Comparison of ENCODE assay signal across 14 cellular contexts in genomic region chr3:182382112-182382857, GRCh38.
DNase-seq lines count a peak whose midpoint lies in the region; ATAC-seq and TF ChIP-seq lines count a peak whose summit lies in the region.
"Had no signal": no experiment of that assay in that cellular context is flagged by ENCODE, and none has a peak within 500 bp of the region (broad histone marks: within the 10 kb centered on the region; RNA-seq: fewer than 3 reads in every experiment).

No MANE protein-coding gene starts in this region.

- H3K9me2 ChIP-seq in Karpas-422 (replicated peaks; ENCODE audit: insufficient read depth, low read length) (no peaks in the 10 kb centered on the region), OCI-LY7 (ENCODE audit: insufficient read depth, low read length) (no peaks in the 10 kb centered on the region)

- H3K27me3 Mint-ChIP-seq in neural progenitor cell (ENCODE audit: insufficient read depth, low read depth): no peaks in the 10 kb centered on the region

- H3K36me3 ChIP-seq in Karpas-422 (ENCODE audit: insufficient read depth, low read length) (no peaks in the 10 kb centered on the region), OCI-LY7 (ENCODE audit: insufficient read depth, low read length) (peaks cover 64% of the 10 kb centered on the region), neural progenitor cell (no peaks in the 10 kb centered on the region)

- no peak for ATAC-seq in GM19035 (IDR thresholded peaks at IDR 0.05; ENCODE audit: unreplicated experiment)
- ATAC-seq in HG03460 (IDR thresholded peaks at IDR 0.05; ENCODE audit: unreplicated experiment): no peak
- ATAC-seq: CD8-positive, alpha-beta T cell; HCT116 had no signal

- H3K4me3 ChIP-seq in Karpas-422 (ENCODE audit: low read length) (no peak overlapping the region), OCI-LY7 (ENCODE audit: low read depth, low read length, poor library complexity, severe bottlenecking) (no peak overlapping the region), neural progenitor cell (no peak overlapping the region)

- no peak overlapping the region for H3K9ac ChIP-seq in Karpas-422 (ENCODE audit: low read length)
- H3K9ac ChIP-seq in neural progenitor cell: no peak overlapping the region

- H3K27me3 ChIP-seq in Karpas-422 (ENCODE audit: low read length): no peaks in the 10 kb centered on the region
- H3K27me3 ChIP-seq in neural progenitor cell: no peaks in the 10 kb centered on the region

- peaks cover 3% of the 10 kb centered on the region for H3K9me3 Mint-ChIP-seq in neural progenitor cell
- H3K9me3 Mint-ChIP-seq: CD8-positive, alpha-beta T cell had no signal

- no TSS peak for BruUV-seq in OCI-LY7 (replicated peaks; lab: Mats Ljungman, UMichigan)

- no peaks in the 10 kb centered on the region for H3K36me3 Mint-ChIP-seq in neural progenitor cell
- H3K36me3 Mint-ChIP-seq: CD14-positive monocyte; CD8-positive, alpha-beta T cell had no signal

- no peaks in the 10 kb centered on the region for H4K20me1 ChIP-seq in Karpas-422 (ENCODE audit: insufficient read depth, low read depth, low read length)
- no peaks in the 10 kb centered on the region for H4K20me1 ChIP-seq in OCI-LY7 (ENCODE audit: insufficient read depth, low read length)
- H4K20me1 ChIP-seq in neural progenitor cell (ENCODE audit: low read depth): no peaks in the 10 kb centered on the region

- intact Hi-C loops in OCI-LY7 (cut with micrococcal nuclease; ENCODE audit: unreplicated experiment): no loop called here

- no peaks in the 10 kb centered on the region for H3K79me2 ChIP-seq in Karpas-422 (ENCODE audit: low read length)
- peaks cover 7% of the 10 kb centered on the region; the same call in 1 of the 2 replicates for H3K79me2 ChIP-seq in OCI-LY7 (ENCODE audit: insufficient read depth, low read depth, low read length)
- H3K79me2 ChIP-seq in neural progenitor cell (ENCODE audit: low read depth): no peaks in the 10 kb centered on the region

- H3K4me1 ChIP-seq in Karpas-422 (ENCODE audit: low read length): peaks cover 18% of the 10 kb centered on the region
- peaks cover 46% of the 10 kb centered on the region for H3K4me1 ChIP-seq in OCI-LY7 (ENCODE audit: insufficient read depth, low read length, poor library complexity, severe bottlenecking)
- H3K4me1 ChIP-seq in neural progenitor cell: peaks cover 47% of the 10 kb centered on the region

- H2AFZ ChIP-seq in Karpas-422 (ENCODE audit: low read length) (peak overlapping the region; percentile 57; the same call in 1 of the 2 replicates), OCI-LY7 (ENCODE audit: low read length) (peak overlapping the region; percentile 35; the same call in 1 of the 2 replicates), neural progenitor cell (replicated peaks) (peak overlapping the region; percentile 65)

- DNase-seq in NCI-H146 (lab: John Stamatoyannopoulos, UW) (peak; percentile 22), NCI-H146 treated with DMSO at 0.1 percent for 48 hours (lab: John Stamatoyannopoulos, UW; ENCODE audit: unreplicated experiment) (no peak), Karpas-422 (no peak), OCI-LY7 (ENCODE audit: low spot score) (peak; percentile 16), neural progenitor cell (ENCODE audit: low spot score) (no peak), NCI-H510A (lab: John Stamatoyannopoulos, UW) (no peak)
- DNase-seq: CD8-positive, alpha-beta T cell; DMS53; GF-D8 had no signal

- H3K4me3 Mint-ChIP-seq in neural progenitor cell: no peak overlapping the region
- H3K4me3 Mint-ChIP-seq: CD14-positive monocyte; CD8-positive, alpha-beta T cell had no signal

- POLR2A ChIA-PET in OCI-LY7 (lab: Charles Lee): interaction anchor here (0.7 to 4.6 kb wide), 12 partner anchors 8 to 163 kb away, joined by 3 to 27 read pairs (median 4); no protein-coding TSS in a partner anchor

- no peak overlapping the region for H3K27ac Mint-ChIP-seq in neural progenitor cell
- H3K27ac Mint-ChIP-seq: CD14-positive monocyte; CD8-positive, alpha-beta T cell had no signal

- TF ChIP-seq CTCF in OCI-LY7 (conservative IDR thresholded peaks at IDR 0.05; ENCODE audit: low read length) (no peak), neural progenitor cell (IDR thresholded peaks at IDR 0.05) (no peak)

- H3K4me1 Mint-ChIP-seq in neural progenitor cell: peaks cover 29% of the 10 kb centered on the region
- H3K4me1 Mint-ChIP-seq: CD14-positive monocyte had no signal

- H3K27ac ChIP-seq in Karpas-422 (ENCODE audit: low read length): no peak overlapping the region
- peak overlapping the region; percentile 34 for H3K27ac ChIP-seq in OCI-LY7 (ENCODE audit: low read depth, low read length, poor library complexity, severe bottlenecking)
- H3K27ac ChIP-seq in neural progenitor cell: no peak overlapping the region
- H3K27ac ChIP-seq: 22Rv1 had no signal

- H3F3A ChIP-seq in neural progenitor cell (ENCODE audit: low read depth): peaks cover 16% of the 10 kb centered on the region

- CTCF ChIA-PET in OCI-LY7 (lab: Charles Lee; ENCODE audit: unreplicated experiment): interaction anchor here (1.8 kb wide), 1 partner anchor 11 kb away, joined by 7 read pairs; no protein-coding TSS in a partner anchor

- H3K4me2 ChIP-seq in Karpas-422 (ENCODE audit: low read depth, low read length, poor library complexity, severe bottlenecking): no peak overlapping the region
- peak overlapping the region; percentile 50 for H3K4me2 ChIP-seq in OCI-LY7 (ENCODE audit: low read length)
- H3K4me2 ChIP-seq in neural progenitor cell: no peak overlapping the region

- H3K9me3 ChIP-seq in Karpas-422 (ENCODE audit: low read length) (no peaks in the 10 kb centered on the region), OCI-LY7 (ENCODE audit: low read length) (no peaks in the 10 kb centered on the region), neural progenitor cell (ENCODE audit: low read depth) (no peaks in the 10 kb centered on the region)

Comparison
In these comparisons a context has a peak if more than half of its experiments do, and no peak if none do; other contexts are left out.
1. DNase-seq: peak in NCI-H146 (single experiment) and OCI-LY7 (single experiment); none in NCI-H146 treated with DMSO at 0.1 percent for 48 hours (single experiment), Karpas-422 (single experiment), neural progenitor cell (single experiment) and NCI-H510A (single experiment).
2. Peak in every context shown above with its lines, with median percentiles within 50 percentile points of each other: H2AFZ ChIP-seq.